Comparison of ENCODE assay signal across 8 cellular contexts in genomic region chr20:59032713-59033059, GRCh38. TPM values are rescaled to one million over a fixed set of nuclear protein-coding genes. Genes with fewer than 3 reads are reported as not detected.
DNase-seq lines count a peak whose midpoint lies in the region; ATAC-seq, FAIRE-seq and TF ChIP-seq lines count a peak whose summit lies in the region.

No MANE protein-coding gene starts in this region.

- ATAC-seq in GM18870 (IDR thresholded peaks at IDR 0.05; ENCODE audit: unreplicated experiment) (peak; percentile 41), aorta (ENCODE audit: low FRiP score) (peak; percentile 2), GM19452 (IDR thresholded peaks at IDR 0.05; ENCODE audit: unreplicated experiment) (no peak)

- peaks cover 5% of the 10 kb centered on the region for H3K79me1 ChIP-seq in mesenchymal stem cell (replicated peaks; ENCODE audit: low read length, poor library complexity, severe bottlenecking)

- H3K4ac ChIP-seq in mesenchymal stem cell (ENCODE audit: low read depth in 1 of 2, low read length in 2 of 2), result peak overlapping the region in 1 of 2 experiments; percentile 83

- H3K27me3 ChIP-seq in bronchial epithelial cell (ENCODE audit: control insufficient read depth, insufficient read depth, low read length) (no peaks in the 10 kb centered on the region), mesenchymal stem cell (ENCODE audit: control insufficient read depth in 1 of 2, insufficient read depth in 1 of 2, low read length in 2 of 2) (no peaks in the 10 kb centered on the region), aorta (ENCODE audit: control insufficient read depth in 1 of 2, insufficient read depth in 2 of 2, low read length in 1 of 2) (no peaks in the 10 kb centered on the region)

- H2BK120ac ChIP-seq in mesenchymal stem cell (ENCODE audit: low read depth, low read length), result peak overlapping the region; percentile 79

- no peak overlapping the region for H3K23ac ChIP-seq in mesenchymal stem cell (ENCODE audit: low read length in 2 of 2)

- peak; percentile 52 for DNase-seq in ACHN
- peak; percentile 76 to 82 for DNase-seq in NCI-H524 (lab: John Stamatoyannopoulos, UW)
- no peak for DNase-seq in bronchial epithelial cell (ENCODE audit: low read depth)
- DNase-seq in mesenchymal stem cell, result peak; percentile 72
- DNase-seq in aorta, result no peak
- no peak for DNase-seq in HCEC 1CT

- no peak overlapping the region for H2BK5ac ChIP-seq in mesenchymal stem cell (ENCODE audit: low read depth, low read length, poor library complexity, severe bottlenecking)

- no peak overlapping the region for H4K91ac ChIP-seq in mesenchymal stem cell (ENCODE audit: low read length)

- peak overlapping the region; percentile 41 for H3K27ac ChIP-seq in mesenchymal stem cell (ENCODE audit: low read length, poor library complexity, severe bottlenecking)
- peak overlapping the region; percentile 24 to 71 for H3K27ac ChIP-seq in aorta (ENCODE audit: low read depth in 1 of 2, low read length in 2 of 2)

- H4K8ac ChIP-seq in mesenchymal stem cell (ENCODE audit: low read length), result peak overlapping the region; percentile 71

- peaks cover 6% of the 10 kb centered on the region for H3K4me1 ChIP-seq in mesenchymal stem cell (ENCODE audit: control insufficient read depth, insufficient read depth, low read depth, low read length)
- peaks cover 0 to 5% of the 10 kb centered on the region in 2 donors for H3K4me1 ChIP-seq in aorta (ENCODE audit: control insufficient read depth in 1 of 2, insufficient read depth in 2 of 2, low read length in 2 of 2)

- 2% methylated on average over 13 of the region's 13 CpGs for WGBS in mesenchymal stem cell
- WGBS in aorta, 2 donors, result 1% methylated on average over 13 of the region's 13 CpGs

- H2AK5ac ChIP-seq in mesenchymal stem cell (ENCODE audit: low read length, severe bottlenecking), result no peak overlapping the region

- H3K9me3 ChIP-seq in mesenchymal stem cell (ENCODE audit: control insufficient read depth, low read length) (no peaks in the 10 kb centered on the region), aorta (ENCODE audit: control insufficient read depth, low read length) (no peaks in the 10 kb centered on the region)

- FAIRE-seq in bronchial epithelial cell (lab: Jason Lieb, UNC), result no peak

- peak overlapping the region; percentile 60 for H2AFZ ChIP-seq in mesenchymal stem cell (ENCODE audit: low read depth, low read length)

- H3K36me3 ChIP-seq in bronchial epithelial cell (ENCODE audit: control insufficient read depth, insufficient read depth, low read length) (peaks cover 17% of the 10 kb centered on the region), mesenchymal stem cell (ENCODE audit: control insufficient read depth in 1 of 2, insufficient read depth in 2 of 2, low read depth in 1 of 2, low read length in 2 of 2) (peaks cover 13 to 69% of the 10 kb centered on the region in 2 experiments), aorta (ENCODE audit: control insufficient read depth in 1 of 2, insufficient read depth in 2 of 2, low read length in 1 of 2) (peaks cover 8% of the 10 kb centered on the region in 2 donors)

- peak overlapping the region; percentile 97 for H3K4me2 ChIP-seq in mesenchymal stem cell (ENCODE audit: low read length, poor library complexity, severe bottlenecking)

- intact Hi-C loops in aorta (cut with DNase I), result loop anchor here (5.0 kb wide), 2 partner anchors 35 to 140 kb away; no protein-coding TSS in a partner anchor

- H3K14ac ChIP-seq in mesenchymal stem cell (ENCODE audit: low read length in 2 of 2), result no peak overlapping the region

- peak; percentile 2 for TF ChIP-seq CTCF in bronchial epithelial cell (IDR thresholded peaks at IDR 0.05; ENCODE audit: insufficient read depth, low read length, severe bottlenecking)

- peak overlapping the region in 1 of 2 experiments; percentile 74 for H3K18ac ChIP-seq in mesenchymal stem cell (ENCODE audit: low read depth in 1 of 2, low read length in 2 of 2)

- H2BK12ac ChIP-seq in mesenchymal stem cell (ENCODE audit: low read length in 2 of 2), result no peak overlapping the region

- no peak overlapping the region for H2BK15ac ChIP-seq in mesenchymal stem cell (ENCODE audit: low read depth, poor library complexity, severe bottlenecking)

- peak overlapping the region; percentile 89 for H3K4me3 ChIP-seq in bronchial epithelial cell (ENCODE audit: low read depth, low read length)
- H3K4me3 ChIP-seq in mesenchymal stem cell (ENCODE audit: insufficient read depth in 1 of 2, low read depth in 1 of 2, low read length in 2 of 2), result peak overlapping the region; percentile 78 to 93
- H3K4me3 ChIP-seq in aorta (ENCODE audit: low read length in 2 of 2), result peak overlapping the region; percentile 52 to 63

- H3K9ac ChIP-seq in mesenchymal stem cell (ENCODE audit: low read length), result peak overlapping the region; percentile 89

- in situ Hi-C loops in ACHN (cut with HindIII; ENCODE audit: low pct_ligation_motif_present, low pct_unique_long_range_greater_than_20kb, low sequenced_read_pairs), result no loop called here

RNA-seq across cellular contexts. Expression of gene ATP5F1E, which starts 0.6 kb away (rescaled TPM):
- total RNA-seq in bronchial epithelial cell (17.1 and 25.3 TPM in 2 replicates), aorta (10 to 100 TPM; 48.2 to 50.1 TPM)
- 110 TPM for polyA plus RNA-seq in mesenchymal stem cell (2013, experiment 1 of 2)
- 119 TPM for polyA plus RNA-seq in mesenchymal stem cell (2013, experiment 2 of 2)
- 100 to 1,000 TPM in 1 of 2 donors, 10 to 100 TPM in 1; 51.5 to 110 TPM for polyA plus RNA-seq in aorta

RNA-seq across cellular contexts. Expression of gene PRELID3B, which starts 9.9 kb away (rescaled TPM):
- total RNA-seq in bronchial epithelial cell (160 and 202 TPM in 2 replicates), aorta (10 to 100 TPM; 24.0 to 33.1 TPM)
- 16.4 TPM for polyA plus RNA-seq in mesenchymal stem cell (2013, experiment 1 of 2)
- polyA plus RNA-seq in mesenchymal stem cell (2013, experiment 2 of 2), result 17.4 TPM
- 10 to 100 TPM; 19.5 to 44.2 TPM for polyA plus RNA-seq in aorta

RNA-seq across cellular contexts. Expression of gene TUBB1, which starts 13.5 kb away (rescaled TPM):
- total RNA-seq in bronchial epithelial cell (not detected in 2 replicates), aorta (1 to 10 TPM in 1 of 2 donors, under 1 TPM in 1; 0.15 to 2.1 TPM)
- not detected for polyA plus RNA-seq in mesenchymal stem cell (2013, experiment 1 of 2)
- polyA plus RNA-seq in mesenchymal stem cell (2013, experiment 2 of 2), result not detected
- not detected for polyA plus RNA-seq in aorta

RNA-seq across cellular contexts. Expression of gene CTSZ, which starts 25.6 kb away (rescaled TPM):
- total RNA-seq in bronchial epithelial cell (73.7 and 87.8 TPM in 2 replicates), aorta (100 to 1,000 TPM; 183 to 241 TPM)
- polyA plus RNA-seq in mesenchymal stem cell (2013, experiment 1 of 2), result 117 TPM
- 116 TPM for polyA plus RNA-seq in mesenchymal stem cell (2013, experiment 2 of 2)
- 100 to 1,000 TPM; 299 to 350 TPM for polyA plus RNA-seq in aorta

RNA-seq across cellular contexts. Expression of gene NELFCD, which starts 51.6 kb away (rescaled TPM):
- total RNA-seq in bronchial epithelial cell, result 27.4 and 32.3 TPM in 2 replicates
- polyA plus RNA-seq in mesenchymal stem cell (2013, experiment 1 of 2), result 29.8 TPM
- polyA plus RNA-seq in mesenchymal stem cell (2013, experiment 2 of 2), result 30.4 TPM
- total RNA-seq in aorta, result 10 to 100 TPM; 40.5 to 50.1 TPM
- 10 to 100 TPM; 22.7 to 53.9 TPM for polyA plus RNA-seq in aorta

Comparison
In these comparisons a context has a peak if more than half of its experiments do, and no peak if none do; other contexts are left out.
1. DNase-seq: peak in ACHN (single experiment), NCI-H524 (2 of 2) and mesenchymal stem cell (single experiment); none in bronchial epithelial cell (single experiment), aorta (0 of 2) and HCEC 1CT (single experiment).
2. Peak in every context shown above with its lines, with median percentiles within 50 percentile points of each other: H3K4me3 ChIP-seq.